18 cellular contexts compared by ENCODE assay signal in the genomic region with DNA sequence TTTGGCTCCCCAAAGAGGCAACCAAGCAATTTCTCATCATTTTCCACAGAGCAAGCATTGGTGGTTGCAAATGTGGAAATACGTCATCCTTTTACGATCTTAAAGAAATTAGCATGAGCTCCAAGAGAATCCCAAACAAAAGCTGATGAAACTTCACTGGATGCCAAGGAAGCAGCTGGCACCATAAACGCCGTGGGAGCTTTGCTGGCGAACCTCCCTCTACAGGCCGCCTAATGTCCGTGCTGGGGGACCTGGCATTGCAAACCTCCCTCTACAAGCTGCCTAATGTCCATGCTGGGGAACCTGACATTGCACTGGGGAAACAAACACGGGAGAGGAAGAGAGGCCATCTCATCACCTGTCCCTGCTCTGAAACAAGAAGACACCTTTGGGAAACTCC.
"Had no signal": no experiment of that assay in that cellular context is flagged by ENCODE, and none has a peak within 500 bp of the region (broad histone marks: within the 10 kb centered on the region; RNA-seq: fewer than 3 reads in every experiment).

No MANE protein-coding gene starts in this region.

- H3K36me3 ChIP-seq: right lobe of liver, thoracic aorta, transverse colon had no signal

- H3K27me3 Mint-ChIP-seq: stimulated activated naive CD8-positive, alpha-beta T cell treated with anti-CD3 and anti-CD28 coated beads, Interleukin-15, amount 100 ng/mL, for 72 hours had no signal

- H3K4me3 Mint-ChIP-seq: mesothelial cell of epicardium; naive B cell; nephron; stimulated activated naive B cell treated with anti-CD40 and anti-IgM and Interleukin-4, amounts not matched to agents 10 μg/mL and 1 μg/mL and 100 μg/mL, for 72 hours; stimulated activated naive CD8-positive, alpha-beta T cell treated with anti-CD3 and anti-CD28 coated beads, Interleukin-15, amount 100 ng/mL, for 72 hours had no signal

- H3K4me3 ChIP-seq: hepatocyte, psoas muscle, right lobe of liver, thoracic aorta, transverse colon had no signal

- H3K4me1 ChIP-seq: psoas muscle, right lobe of liver, transverse colon had no signal

- H3K27ac ChIP-seq: hepatocyte, psoas muscle, right lobe of liver, thoracic aorta, transverse colon had no signal

- H3K9me3 ChIP-seq: psoas muscle, right lobe of liver, thoracic aorta, transverse colon had no signal

- H3K79me2 ChIP-seq: hepatocyte had no signal

- H2AFZ ChIP-seq: hepatocyte had no signal

- H3K4me2 ChIP-seq: hepatocyte had no signal

- H3K27me3 ChIP-seq: hepatocyte, right lobe of liver, transverse colon had no signal

- DNase-seq: dermis blood vessel endothelial cell; foreskin melanocyte; head of caudate nucleus; kidney glomerular epithelial cell; naive B cell; retina; right lobe of liver; stimulated activated CD4-positive, alpha-beta T cell treated with anti-CD3 and anti-CD28 coated beads, Interleukin-2, amount 100 ng/mL, for 24 hours; stimulated activated CD4-positive, alpha-beta T cell treated with anti-CD3 and anti-CD28 coated beads, Interleukin-4, amount 100 ng/mL, for 4 hours; stimulated activated naive B cell treated with anti-CD40 and anti-IgM and Interleukin-4, amounts not matched to agents 10 μg/mL and 1 μg/mL and 100 μg/mL, for 72 hours; stimulated activated naive CD8-positive, alpha-beta T cell treated with anti-CD3 and anti-CD28 coated beads, Interleukin-15, amount 100 ng/mL, for 72 hours; transverse colon had no signal

- H3K4me1 Mint-ChIP-seq: mesothelial cell of epicardium; naive B cell; nephron; stimulated activated naive B cell treated with anti-CD40 and anti-IgM and Interleukin-4, amounts not matched to agents 10 μg/mL and 1 μg/mL and 100 μg/mL, for 72 hours; stimulated activated naive CD8-positive, alpha-beta T cell treated with anti-CD3 and anti-CD28 coated beads, Interleukin-15, amount 100 ng/mL, for 72 hours had no signal

- H3K36me3 Mint-ChIP-seq: mesothelial cell of epicardium; stimulated activated naive B cell treated with anti-CD40 and anti-IgM and Interleukin-4, amounts not matched to agents 10 μg/mL and 1 μg/mL and 100 μg/mL, for 72 hours had no signal

- H3K27ac Mint-ChIP-seq: mesothelial cell of epicardium; naive B cell; nephron; stimulated activated naive B cell treated with anti-CD40 and anti-IgM and Interleukin-4, amounts not matched to agents 10 μg/mL and 1 μg/mL and 100 μg/mL, for 72 hours; stimulated activated naive CD8-positive, alpha-beta T cell treated with anti-CD3 and anti-CD28 coated beads, Interleukin-15, amount 100 ng/mL, for 72 hours had no signal

- FAIRE-seq: colon had no signal
